ENCODE assay signal across 10 cellular contexts in the genomic region with DNA sequence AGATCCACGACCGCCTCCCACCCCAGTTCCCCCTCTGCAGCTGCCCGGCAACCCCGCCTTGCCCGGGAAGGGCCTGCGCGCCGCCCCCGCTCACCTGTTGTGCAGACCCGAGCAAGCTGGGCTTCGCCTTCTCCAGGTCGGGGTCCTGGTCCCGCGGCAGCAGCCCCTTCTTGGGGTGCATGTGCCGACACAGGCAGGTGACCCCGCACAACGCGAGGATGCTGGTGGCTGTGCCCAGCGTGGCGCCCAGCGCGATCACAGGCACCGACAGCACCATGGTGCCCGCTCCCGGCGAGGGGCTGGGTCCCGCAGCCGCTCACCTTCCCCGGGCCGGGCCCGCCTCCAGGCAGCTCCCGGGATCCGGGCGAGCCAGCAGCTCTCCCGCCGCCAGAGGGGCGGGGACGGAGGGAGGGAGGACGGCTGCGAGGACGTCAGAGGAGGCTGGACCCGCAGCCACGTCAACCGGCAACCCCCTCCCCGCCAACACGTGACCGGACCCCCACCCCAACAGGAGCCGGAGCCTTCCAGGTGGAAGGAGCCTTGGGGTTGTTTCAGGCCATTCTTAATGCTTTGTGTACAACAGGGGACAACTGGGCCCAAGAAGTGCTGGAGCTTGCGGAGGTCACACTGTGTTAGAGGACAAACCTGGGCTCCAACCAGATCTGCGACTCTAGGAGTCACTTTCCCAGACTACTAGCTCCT. TPM values are rescaled to one million over a fixed set of nuclear protein-coding genes. Genes with fewer than 3 reads are reported as not detected.
DNase-seq lines count a peak whose midpoint lies in the region; ATAC-seq lines count a peak whose summit lies in the region.
"Had no signal": no experiment of that assay in that cellular context is flagged by ENCODE, and none has a peak within 500 bp of the region (broad histone marks: within the 10 kb centered on the region; RNA-seq: fewer than 3 reads in every experiment).

A gene with protein sequence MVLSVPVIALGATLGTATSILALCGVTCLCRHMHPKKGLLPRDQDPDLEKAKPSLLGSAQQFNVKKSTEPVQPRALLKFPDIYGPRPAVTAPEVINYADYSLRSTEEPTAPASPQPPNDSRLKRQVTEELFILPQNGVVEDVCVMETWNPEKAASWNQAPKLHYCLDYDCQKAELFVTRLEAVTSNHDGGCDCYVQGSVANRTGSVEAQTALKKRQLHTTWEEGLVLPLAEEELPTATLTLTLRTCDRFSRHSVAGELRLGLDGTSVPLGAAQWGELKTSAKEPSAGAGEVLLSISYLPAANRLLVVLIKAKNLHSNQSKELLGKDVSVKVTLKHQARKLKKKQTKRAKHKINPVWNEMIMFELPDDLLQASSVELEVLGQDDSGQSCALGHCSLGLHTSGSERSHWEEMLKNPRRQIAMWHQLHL (minus strand): TSS at position 411 of the 702 bp plus-strand sequence. CDS start 134 bp downstream, at position 277.

- DNase-seq in Ammon's horn (ENCODE audit: low spot score) (peak; percentile 46), NCI-H1436 treated with DMSO at 0.1 percent for 48 hours (lab: John Stamatoyannopoulos, UW) (peak; percentile 20), superior temporal gyrus (ENCODE audit: extremely low spot score) (no peak), SJCRH30 (no peak)
- no peak for DNase-seq in activated naive CD4-positive, alpha-beta T cell treated with Interleukin-2 at 50 U/mL for 16 hours
- DNase-seq: activated CD8-positive, alpha-beta T cell treated with anti-CD3 and anti-CD28 coated beads for 36 hours had no signal

- H3K4me1 ChIP-seq in duodenal mucosa (ENCODE audit: control insufficient read depth in 1 of 2, insufficient read depth in 2 of 2, low read length in 2 of 2) (peaks cover 0 to 5% of the 10 kb centered on the region in 2 donors), mesodermal cell (ENCODE audit: control insufficient read depth, insufficient read depth, low read length, poor library complexity, severe bottlenecking) (peaks cover 6% of the 10 kb centered on the region), SJCRH30 (no peaks in the 10 kb centered on the region)

- no peaks in the 10 kb centered on the region for H3K36me3 ChIP-seq in duodenal mucosa (ENCODE audit: control insufficient read depth in 1 of 2, insufficient read depth in 2 of 2, low read length in 2 of 2)
- no peaks in the 10 kb centered on the region for H3K36me3 ChIP-seq in mesodermal cell (ENCODE audit: control insufficient read depth, insufficient read depth, low read length)
- no peaks in the 10 kb centered on the region for H3K36me3 ChIP-seq in SJCRH30

- WGBS in mesodermal cell (ENCODE audit: insufficient coverage in 2 of 2), 2 experiments, result 3 to 4% methylated on average over 34 to 36 of the region's 50 CpGs

- ATAC-seq in HG03280 (IDR thresholded peaks at IDR 0.05; ENCODE audit: unreplicated experiment), result no peak
- ATAC-seq: activated CD8-positive, alpha-beta T cell treated with anti-CD3 and anti-CD28 coated beads for 36 hours had no signal

- H3K27ac ChIP-seq in duodenal mucosa (ENCODE audit: low read depth, low read length) (peak within 1 kb of the TSS; percentile 60), mesodermal cell (ENCODE audit: low read depth, low read length, severe bottlenecking) (no peak within 1 kb of the TSS), SJCRH30 (no peak within 1 kb of the TSS)

- H3K9ac ChIP-seq in duodenal mucosa (ENCODE audit: low read depth in 1 of 2, low read length in 2 of 2), result peak within 1 kb of the TSS; percentile 45 to 88

- H3K4me3 ChIP-seq in duodenal mucosa (ENCODE audit: low read depth in 1 of 2, low read length in 2 of 2) (peak within 1 kb of the TSS; percentile 62 to 73), mesodermal cell (ENCODE audit: extremely low read depth, insufficient read depth, low read length, poor library complexity, severe bottlenecking) (peak within 1 kb of the TSS; percentile 37), SJCRH30 (no peak within 1 kb of the TSS)

- H3K9me3 ChIP-seq in duodenal mucosa (ENCODE audit: control insufficient read depth in 1 of 2, low read length in 2 of 2), result peaks cover 0 to 3% of the 10 kb centered on the region in 2 donors
- H3K9me3 ChIP-seq in mesodermal cell (ENCODE audit: control insufficient read depth, low read length), result no peaks in the 10 kb centered on the region
- H3K9me3 ChIP-seq in SJCRH30 (replicated peaks), result no peaks in the 10 kb centered on the region

- H3K27me3 ChIP-seq in duodenal mucosa (ENCODE audit: control insufficient read depth in 1 of 2, insufficient read depth in 2 of 2, low read length in 2 of 2) (peaks cover 0 to 10% of the 10 kb centered on the region in 2 donors), SJCRH30 (peaks cover 17% of the 10 kb centered on the region)

RNA-seq across cellular contexts. Expression of the gene that starts here (rescaled TPM):
- 1.4 TPM for polyA plus RNA-seq in mesodermal cell (2013, experiment 1 of 2)
- polyA plus RNA-seq in mesodermal cell (2013, experiment 2 of 2), result 1.0 TPM
- total RNA-seq in SJCRH30 (2014; rRNA removed; shearing (Covaris generic)), result 0.03 TPM in 1 of 2 replicates, not detected in the other
- total RNA-seq: activated CD8-positive, alpha-beta T cell treated with anti-CD3 and anti-CD28 coated beads for 36 hours had no signal
- polyA plus RNA-seq: CD14-positive monocyte had no signal

Comparison
In these comparisons a context has a peak if more than half of its experiments do, and no peak if none do; other contexts are left out.
1. DNase-seq: peak in Ammon's horn (single experiment) and NCI-H1436 treated with DMSO at 0.1 percent for 48 hours (single experiment); none in superior temporal gyrus (single experiment), SJCRH30 (0 of 2) and activated naive CD4-positive, alpha-beta T cell treated with Interleukin-2 at 50 U/mL for 16 hours (single experiment).